8 cellular contexts compared by ENCODE assay signal in genomic region chr2:19358242-19359020, GRCh38. TPM values are rescaled to one million over a fixed set of nuclear protein-coding genes. Genes with fewer than 3 reads are reported as not detected.
DNase-seq lines count a peak whose midpoint lies in the region; ATAC-seq and TF ChIP-seq lines count a peak whose summit lies in the region.

OSR1 (minus strand) TSS chr2:19358623; CDS start chr2:19353805, 4,818 bp downstream.

- peaks cover 42% of the 10 kb centered on the region for H3K4me1 Mint-ChIP-seq in neural progenitor cell

- ATAC-seq in HG02938 (IDR thresholded peaks at IDR 0.05; ENCODE audit: unreplicated experiment): no peak

- no peak within 1 kb of the TSS for H3K9ac ChIP-seq in neural progenitor cell

- peaks cover 10% of the 10 kb centered on the region for H3K9me3 Mint-ChIP-seq in neural progenitor cell

- H3K36me3 ChIP-seq in neural progenitor cell: no peaks in the 10 kb centered on the region

- peaks cover 100% of the 10 kb centered on the region for H3K27me3 ChIP-seq in neural progenitor cell

- no peak for DNase-seq in AG09309 (ENCODE audit: low read depth)
- DNase-seq in HK-2 (ENCODE audit: unreplicated experiment): peak; percentile 51
- DNase-seq in fibroblast of the conjunctiva (ENCODE audit: low read depth): peak; percentile 81
- DNase-seq in neural progenitor cell (ENCODE audit: low spot score): peak; percentile 93
- no peak for DNase-seq in T-helper 1 cell
- no peak for DNase-seq in NOMO-1 (lab: John Stamatoyannopoulos, UW; ENCODE audit: unreplicated experiment in 2 of 2)

- peaks cover 31% of the 10 kb centered on the region for H3F3A ChIP-seq in neural progenitor cell (ENCODE audit: low read depth)

- peak within 1 kb of the TSS; percentile 86 for H3K4me3 ChIP-seq in AG09309 (ENCODE audit: control insufficient read depth, low read depth, low read length)
- H3K4me3 ChIP-seq in WI38 (ENCODE audit: low read depth, low read length): peak within 1 kb of the TSS; percentile 98
- H3K4me3 ChIP-seq in neural progenitor cell: peak within 1 kb of the TSS; percentile 54

- peaks cover 87% of the 10 kb centered on the region for H3K27me3 Mint-ChIP-seq in neural progenitor cell (ENCODE audit: insufficient read depth, low read depth)

- no peak for TF ChIP-seq CTCF in AG09309 (IDR thresholded peaks at IDR 0.05; ENCODE audit: control insufficient read depth, insufficient read depth, low read depth, low read length, missing control alignments)
- TF ChIP-seq CTCF in WI38 (IDR thresholded peaks at IDR 0.05; ENCODE audit: low read depth, low read length): no peak
- peak; percentile 25 for TF ChIP-seq CTCF in neural progenitor cell (IDR thresholded peaks at IDR 0.05)

- no peaks in the 10 kb centered on the region for H3K9me3 ChIP-seq in neural progenitor cell (ENCODE audit: low read depth)

- peak within 1 kb of the TSS; percentile 89 for H3K4me2 ChIP-seq in neural progenitor cell

- H3K36me3 Mint-ChIP-seq in neural progenitor cell: peaks cover 2% of the 10 kb centered on the region

- H3K79me2 ChIP-seq in neural progenitor cell (ENCODE audit: low read depth): no peaks in the 10 kb centered on the region

- peak within 1 kb of the TSS; percentile 82 for H3K4me3 Mint-ChIP-seq in neural progenitor cell

- H3K27ac Mint-ChIP-seq in neural progenitor cell: no peak within 1 kb of the TSS

- no peak within 1 kb of the TSS for H3K27ac ChIP-seq in neural progenitor cell

- peak within 1 kb of the TSS; percentile 53 for H2AFZ ChIP-seq in neural progenitor cell (replicated peaks)

- H3K4me1 ChIP-seq in neural progenitor cell: peaks cover 35% of the 10 kb centered on the region

- peaks cover 82% of the 10 kb centered on the region for H4K20me1 ChIP-seq in neural progenitor cell (ENCODE audit: low read depth)

RNA-seq across cellular contexts. Expression of gene OSR1, which starts in this region (rescaled TPM):
- total RNA-seq in neural progenitor cell (ENCODE audit: low replicate concordance): not detected in 2 replicates

Comparison
In these comparisons a context has a peak if more than half of its experiments do, and no peak if none do; other contexts are left out.
1. Peak in DNase-seq, H3K4me3 ChIP-seq and H3K4me2 ChIP-seq in neural progenitor cell; RNA of the gene not detected or under 1 TPM.
2. DNase-seq: peak in HK-2 (single experiment) and fibroblast of the conjunctiva (single experiment); none in AG09309 (single experiment), T-helper 1 cell (0 of 5) and NOMO-1 (0 of 2).
3. Peak in every context shown above with its lines, with median percentiles within 50 percentile points of each other: H3K4me3 ChIP-seq.